In the genomic region with DNA sequence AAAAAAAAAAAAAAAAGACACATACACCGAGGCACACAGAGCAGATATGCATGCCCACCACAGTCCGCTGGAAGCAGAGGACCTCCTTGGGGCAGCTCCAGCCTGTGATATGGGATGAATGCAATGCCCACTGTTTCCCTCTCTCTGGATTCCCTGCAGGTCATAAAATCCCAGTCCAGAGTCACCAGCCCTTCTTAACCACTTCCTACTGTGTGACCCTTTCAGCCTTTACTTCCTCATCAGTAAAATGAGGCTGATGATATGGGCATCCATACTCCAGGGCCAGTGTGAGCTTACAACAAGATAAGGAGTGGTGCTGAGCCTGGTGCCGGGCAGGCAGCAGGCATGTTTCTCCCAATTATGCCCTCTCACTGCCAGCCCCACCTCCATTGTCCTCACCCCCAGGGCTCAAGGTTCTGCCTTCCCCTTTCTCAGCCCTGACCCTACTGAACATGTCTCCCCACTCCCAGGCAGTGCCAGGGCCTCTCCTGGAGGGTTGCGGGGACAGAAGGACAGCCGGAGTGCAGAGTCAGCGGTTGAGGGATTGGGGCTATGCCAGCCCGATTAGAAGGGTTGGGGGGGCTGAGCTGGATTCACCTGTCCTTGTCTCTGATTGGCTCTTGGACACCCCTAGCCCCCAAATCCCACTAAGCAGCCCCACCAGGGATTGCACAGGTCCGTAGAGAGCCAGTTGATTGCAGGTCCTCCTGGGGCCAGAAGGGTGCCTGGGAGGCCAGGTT, we compare ENCODE assay signal across 28 cellular contexts. TPM values are rescaled to one million over a fixed set of nuclear protein-coding genes. Genes with fewer than 3 reads are reported as not detected.
A peak's percentile ranks its signal among the peaks of the same experiment; 100 is the strongest.
DNase-seq lines count a peak whose midpoint lies in the region; ATAC-seq and TF ChIP-seq lines count a peak whose summit lies in the region.
"Had no signal": no experiment of that assay in that cellular context is flagged by ENCODE, and none has a peak within 500 bp of the region (broad histone marks: within the 10 kb centered on the region; RNA-seq: fewer than 3 reads in every experiment).

A gene (plus strand): TSS at position 690 of the 740 bp plus-strand sequence. CDS start 116 bp downstream, outside the sequence.

- no peak within 1 kb of the TSS for H2AFZ ChIP-seq in IMR-90 (replicated peaks; ENCODE audit: low read length, poor library complexity)
- H2AFZ ChIP-seq: GM23248 had no signal

- H3K4me1 ChIP-seq in IMR-90 (ENCODE audit: control insufficient read depth, insufficient read depth, low read length) (no peaks in the 10 kb centered on the region), aorta (ENCODE audit: control insufficient read depth in 1 of 2, insufficient read depth in 2 of 2, low read length in 2 of 2) (no peaks in the 10 kb centered on the region)

- no peak within 1 kb of the TSS for H2BK15ac ChIP-seq in IMR-90 (ENCODE audit: low read depth, low read length)

- POLR2A ChIA-PET in IMR-90 (lab: Charles Lee; ENCODE audit: unreplicated experiment) = interaction anchor here (0.6 kb wide), 1 partner anchor 34 kb away, joined by 3 read pairs; no protein-coding TSS in a partner anchor

- peaks cover 12 to 23% of the 10 kb centered on the region in 2 donors for H3K4me1 Mint-ChIP-seq in stimulated activated naive B cell treated with anti-CD40 and anti-IgM and Interleukin-4, amounts not matched to agents 10 μg/mL and 1 μg/mL and 100 μg/mL, for 72 hours

- H3K27ac Mint-ChIP-seq in stimulated activated naive B cell treated with anti-CD40 and anti-IgM and Interleukin-4, amounts not matched to agents 10 μg/mL and 1 μg/mL and 100 μg/mL, for 72 hours = no peak within 1 kb of the TSS
- H3K27ac Mint-ChIP-seq: activated CD8-positive, alpha-beta memory T cell treated with anti-CD3 and anti-CD28 coated beads, Interleukin-2, amount 10 ng/mL, durations not matched to agents 7 days and 5 days; CD8-positive, alpha-beta T cell; HFFc6; T-helper 1 cell treated with Interleukin-12 subunit alpha and Interleukin-12 subunit beta and Interleukin-4 antibody, amounts not matched to agents 30 μg/mL and 1 μg/mL, for 36 hours had no signal

- intact Hi-C loops in IMR-90 (cut with micrococcal nuclease) = no loop called here
- intact Hi-C loops in aorta (cut with DNase I) = loop anchor here in 1 of 2 donors (1.0 kb wide), 1 partner anchor 68 kb away; no protein-coding TSS in a partner anchor
- intact Hi-C loops in posterior cingulate gyrus (cut with DNase I) = loop anchor here (5.0 kb wide), 1 partner anchor 81 kb away; no protein-coding TSS in a partner anchor

- no peaks in the 10 kb centered on the region for H3K9me3 ChIP-seq in IMR-90 (ENCODE audit: control insufficient read depth, insufficient read depth, low read length)
- no peaks in the 10 kb centered on the region for H3K9me3 ChIP-seq in aorta (ENCODE audit: control insufficient read depth, low read length)
- H3K9me3 ChIP-seq: MG63 had no signal

- CTCF ChIA-PET in IMR-90 (lab: Yijun Ruan, JAX) = no interaction called here

- dilution Hi-C loops in IMR-90 (cut with HindIII; ENCODE audit: low sequenced_read_pairs, unreplicated experiment) = no loop called here

- H2AK9ac ChIP-seq in IMR-90 (replicated peaks; ENCODE audit: low read depth, low read length, poor library complexity) = peak within 1 kb of the TSS; percentile 61

- H3K14ac ChIP-seq in IMR-90 (replicated peaks; ENCODE audit: low read depth, low read length) = no peak within 1 kb of the TSS

- H3K9ac ChIP-seq in IMR-90 (ENCODE audit: low read depth, low read length) = no peak within 1 kb of the TSS
- H3K9ac ChIP-seq: GM23248 had no signal

- no peaks in the 10 kb centered on the region for H3K79me1 ChIP-seq in IMR-90 (ENCODE audit: low read depth in 1 of 2, low read length in 2 of 2)

- H3K4me2 ChIP-seq in IMR-90 (ENCODE audit: low read depth, low read length) = no peak within 1 kb of the TSS

- H3K27ac ChIP-seq in IMR-90 (ENCODE audit: insufficient read depth, low read length) (no peak within 1 kb of the TSS), aorta (ENCODE audit: low read depth in 1 of 2, low read length in 2 of 2) (no peak within 1 kb of the TSS)
- H3K27ac ChIP-seq: GM23248, VCaP had no signal

- peaks cover 13% of the 10 kb centered on the region; the same call in 1 of the 2 replicates for H3K36me3 ChIP-seq in IMR-90 (ENCODE audit: control insufficient read depth, insufficient read depth, low read length)
- no peaks in the 10 kb centered on the region for H3K36me3 ChIP-seq in aorta (ENCODE audit: control insufficient read depth in 1 of 2, insufficient read depth in 2 of 2, low read length in 1 of 2)
- H3K36me3 ChIP-seq: MG63 had no signal

- H2BK20ac ChIP-seq in IMR-90 (ENCODE audit: low read depth, low read length) = no peak within 1 kb of the TSS

- no peak for TF ChIP-seq CTCF in IMR-90 (conservative IDR thresholded peaks at IDR 0.05; ENCODE audit: low read depth, low read length)
- no peak for TF ChIP-seq CTCF in NB4 (IDR thresholded peaks at IDR 0.05; ENCODE audit: low read depth, low read length)

- H3K56ac ChIP-seq in IMR-90 (ENCODE audit: extremely low read depth, insufficient read depth, low read length) = no peak within 1 kb of the TSS

- H4K91ac ChIP-seq in IMR-90 (ENCODE audit: insufficient read depth, low read depth, low read length) = no peak within 1 kb of the TSS

- in situ Hi-C loops in IMR-90 (cut with MboI; ENCODE audit: low sequenced_read_pairs) = loop anchor here (5.0 kb wide), 2 partner anchors 36 to 81 kb away; no protein-coding TSS in a partner anchor

- H3K18ac ChIP-seq in IMR-90 (ENCODE audit: low read depth, low read length) = no peak within 1 kb of the TSS

- H3K9me3 Mint-ChIP-seq in stimulated activated naive B cell treated with anti-CD40 and anti-IgM and Interleukin-4, amounts not matched to agents 10 μg/mL and 1 μg/mL and 100 μg/mL, for 72 hours = no peaks in the 10 kb centered on the region
- H3K9me3 Mint-ChIP-seq: CD8-positive, alpha-beta T cell; central memory CD8-positive, alpha-beta T cell; HFFc6; T-helper 1 cell treated with Interleukin-12 subunit alpha and Interleukin-12 subunit beta and Interleukin-4 antibody, amounts not matched to agents 30 μg/mL and 1 μg/mL, for 36 hours had no signal

- DNase-seq in IMR-90 (no peak), NB4 (ENCODE audit: low read depth) (peak; percentile 61), SKM-1 treated with dmso at 0.1 percent for 144 hours (lab: John Stamatoyannopoulos, UW; ENCODE audit: unreplicated experiment) (peak; percentile 63), kidney tubule cell (ENCODE audit: low spot score) (peak; percentile 32), aorta (no peak), posterior cingulate gyrus (no peak), HuH-7 (ENCODE audit: low spot score) (no peak)
- DNase-seq in stimulated activated naive B cell treated with anti-CD40 and anti-IgM and Interleukin-4, amounts not matched to agents 10 μg/mL and 1 μg/mL and 100 μg/mL, for 72 hours = no peak
- DNase-seq: activated CD4-positive, alpha-beta T cell treated with anti-CD3 and anti-CD28 coated beads, Interleukin-2, amount 50 U/mL, for 1 hour; activated CD8-positive, alpha-beta memory T cell treated with anti-CD3 and anti-CD28 coated beads, Interleukin-2, amount 10 ng/mL, durations not matched to agents 7 days and 5 days; activated naive CD4-positive, alpha-beta T cell treated with anti-CD3 and anti-CD28 coated beads, Interleukin-2, amount 50 U/mL, for 16 hours; anterior cingulate cortex; CD8-positive, alpha-beta T cell; GM23248; HFFc6; kidney glomerular epithelial cell; MG63; NCI-H1694; NCI-H526; SHP77 treated with DMSO at 0.1 percent for 48 hours; stimulated activated CD4-positive, alpha-beta T cell treated with anti-CD3 and anti-CD28 coated beads, Interleukin-1b, Interleukin-23, amount 100 ng/mL, for 48 hours; trophoblast cell had no signal

- H3K23ac ChIP-seq in IMR-90 (ENCODE audit: low read depth, low read length) = no peak within 1 kb of the TSS

- TF ChIP-seq RAD21 in IMR-90 (IDR thresholded peaks at IDR 0.05; ENCODE audit: low read length) = no peak

- no peak within 1 kb of the TSS for H3K4ac ChIP-seq in IMR-90 (ENCODE audit: low read depth, low read length)

- H3K27me3 ChIP-seq in IMR-90 (ENCODE audit: control insufficient read depth, insufficient read depth, low read length) (peaks cover 20% of the 10 kb centered on the region), aorta (ENCODE audit: control insufficient read depth in 1 of 2, insufficient read depth in 2 of 2, low read length in 1 of 2) (no peaks in the 10 kb centered on the region)
- H3K27me3 ChIP-seq: MG63 had no signal

- H4K5ac ChIP-seq in IMR-90 (ENCODE audit: low read depth, low read length) = no peak within 1 kb of the TSS

- H3K4me3 ChIP-seq in IMR-90 (ENCODE audit: insufficient read depth, low read depth, low read length) (no peak within 1 kb of the TSS), NB4 (ENCODE audit: low read depth, low read length) (no peak within 1 kb of the TSS), aorta (ENCODE audit: low read length in 2 of 2) (no peak within 1 kb of the TSS)
- H3K4me3 ChIP-seq: GM23248, MG63 had no signal

- no peaks in the 10 kb centered on the region for H3K36me3 Mint-ChIP-seq in stimulated activated naive B cell treated with anti-CD40 and anti-IgM and Interleukin-4, amounts not matched to agents 10 μg/mL and 1 μg/mL and 100 μg/mL, for 72 hours
- H3K36me3 Mint-ChIP-seq: activated CD8-positive, alpha-beta memory T cell treated with anti-CD3 and anti-CD28 coated beads, Interleukin-2, amount 10 ng/mL, durations not matched to agents 7 days and 5 days; CD8-positive, alpha-beta T cell had no signal

- TF ChIP-seq POLR2A in IMR-90 (IDR thresholded peaks at IDR 0.05; ENCODE audit: low read depth, low read length) (no peak), NB4 (IDR thresholded peaks at IDR 0.05; ENCODE audit: extremely low read depth, insufficient read length) (no peak)

- no peak within 1 kb of the TSS for H3K4me3 Mint-ChIP-seq in stimulated activated naive B cell treated with anti-CD40 and anti-IgM and Interleukin-4, amounts not matched to agents 10 μg/mL and 1 μg/mL and 100 μg/mL, for 72 hours
- H3K4me3 Mint-ChIP-seq: activated CD8-positive, alpha-beta memory T cell treated with anti-CD3 and anti-CD28 coated beads, Interleukin-2, amount 10 ng/mL, durations not matched to agents 7 days and 5 days; CD8-positive, alpha-beta T cell; central memory CD8-positive, alpha-beta T cell; HFFc6; T-helper 1 cell treated with Interleukin-12 subunit alpha and Interleukin-12 subunit beta and Interleukin-4 antibody, amounts not matched to agents 30 μg/mL and 1 μg/mL, for 36 hours had no signal

- H4K8ac ChIP-seq in IMR-90 (ENCODE audit: low read depth in 2 of 2, low read length in 2 of 2) = no peak within 1 kb of the TSS

- H3K9me1 ChIP-seq in IMR-90 (ENCODE audit: insufficient read depth, low read length) = no peaks in the 10 kb centered on the region

- H4K20me1 ChIP-seq in IMR-90 (ENCODE audit: insufficient read depth, low read length) = peaks cover 4% of the 10 kb centered on the region; the same call in 1 of the 2 replicates

- H2BK5ac ChIP-seq in IMR-90 (ENCODE audit: low read depth, low read length, poor library complexity, severe bottlenecking) = no peak within 1 kb of the TSS

- no TSS peak for BruUV-seq in IMR-90 (replicated peaks; lab: Mats Ljungman, UMichigan)

- H3K27me3 Mint-ChIP-seq in stimulated activated naive B cell treated with anti-CD40 and anti-IgM and Interleukin-4, amounts not matched to agents 10 μg/mL and 1 μg/mL and 100 μg/mL, for 72 hours = peaks cover 6 to 32% of the 10 kb centered on the region in 2 donors
- H3K27me3 Mint-ChIP-seq: central memory CD8-positive, alpha-beta T cell had no signal

- WGBS in IMR-90 (ENCODE audit: extremely low coverage in 2 of 2, insufficient read length in 1 of 2), 2 experiments = no CpG with 5 or more reads among the region's 8 CpGs
- WGBS in aorta, 2 donors = 67 to 71% methylated on average over 8 of the region's 8 CpGs

- H2AK5ac ChIP-seq in IMR-90 (ENCODE audit: low read depth, low read length) = no peak within 1 kb of the TSS

- ATAC-seq in IMR-90 (ENCODE audit: low read depth) (no peak), aorta (ENCODE audit: low FRiP score) (no peak)
- ATAC-seq in stimulated activated naive B cell treated with anti-CD40 and anti-IgM and Interleukin-4, amounts not matched to agents 10 μg/mL and 1 μg/mL and 100 μg/mL, for 72 hours (replicated peaks) = no peak
- ATAC-seq: activated CD8-positive, alpha-beta memory T cell treated with anti-CD3 and anti-CD28 coated beads, Interleukin-2, amount 10 ng/mL, durations not matched to agents 7 days and 5 days; CD8-positive, alpha-beta T cell had no signal

- H2BK120ac ChIP-seq in IMR-90 (ENCODE audit: low read depth, low read length) = no peak within 1 kb of the TSS

RNA-seq across cellular contexts. Expression of the gene that starts here (rescaled TPM):
- total RNA-seq in IMR-90 (2012; rRNA removed) = not detected in 2 replicates
- 0.04 TPM in 1 of 2 replicates, not detected in the other for polyA plus RNA-seq in IMR-90 (2012; rRNA removed)
- not detected in 2 replicates for polyA plus RNA-seq in IMR-90 (2012; cell fraction: cytosol; rRNA removed)
- 0.08 and 0.13 TPM in 2 replicates for polyA plus RNA-seq in IMR-90 (2012; cell fraction: nucleus; rRNA removed; ENCODE audit: low replicate concordance)
- not detected for total RNA-seq in aorta
- polyA plus RNA-seq in aorta = not detected
- total RNA-seq: activated CD8-positive, alpha-beta memory T cell treated with anti-CD3 and anti-CD28 coated beads, Interleukin-2, amount 10 ng/mL, durations not matched to agents 7 days and 5 days; G401; GM23248; HFFc6; lung microvascular endothelial cell; skeletal muscle tissue had no signal
- polyA plus RNA-seq: GM23248 had no signal

Comparison
In these comparisons a context has a peak if more than half of its experiments do, and no peak if none do; other contexts are left out.
1. DNase-seq: peak in NB4 (single experiment), SKM-1 treated with dmso at 0.1 percent for 144 hours (single experiment) and kidney tubule cell (single experiment); none in IMR-90 (single experiment), aorta (0 of 2), posterior cingulate gyrus (0 of 10), HuH-7 (single experiment) and stimulated activated naive B cell treated with anti-CD40 and anti-IgM and Interleukin-4, amounts not matched to agents 10 μg/mL and 1 μg/mL and 100 μg/mL, for 72 hours (single experiment).